In genomic region chr2:111207892-111208291, GRCh38 we compare ENCODE assay signal across 25 cellular contexts.
"Had no signal": no experiment of that assay in that cellular context is flagged by ENCODE, and none has a peak within 500 bp of the region (broad histone marks: within the 10 kb centered on the region; RNA-seq: fewer than 3 reads in every experiment).

No MANE protein-coding gene starts in this region.

- H3K4me1 Mint-ChIP-seq: WTC11 had no signal

- H3K4me3 ChIP-seq: heart left ventricle, left ventricle myocardium inferior, lung, pancreas, prostate gland, suprapubic skin, tibial artery, upper lobe of right lung had no signal

- H3K4me3 Mint-ChIP-seq: activated naive CD4-positive, alpha-beta T cell treated with anti-CD3 and anti-CD28 coated beads for 36 hours; activated naive CD8-positive, alpha-beta T cell treated with anti-CD3 and anti-CD28 coated beads for 36 hours; WTC11 had no signal

- H3K36me3 ChIP-seq: brain microvascular endothelial cell, left ventricle myocardium inferior, pancreas, prostate gland, suprapubic skin, tibial artery, upper lobe of right lung had no signal

- H3K4me1 ChIP-seq: left ventricle myocardium inferior, pancreas, prostate gland, suprapubic skin, tibial artery, upper lobe of right lung had no signal

- FAIRE-seq: astrocyte, endothelial cell of umbilical vein, pancreas had no signal

- H3K9me3 ChIP-seq: heart left ventricle, left ventricle myocardium inferior, pancreas, prostate gland, suprapubic skin, tibial artery, upper lobe of right lung had no signal

- DNase-seq: activated CD4-positive, alpha-beta T cell treated with anti-CD3 and anti-CD28 coated beads, Interleukin-2, amount 50 U/mL, for 4 hours; activated effector memory CD4-positive, alpha-beta T cell treated with anti-CD3 and anti-CD28 coated beads, Interleukin-2, amount 50 U/mL, for 16 hours; activated naive CD4-positive, alpha-beta T cell treated with anti-CD3 and anti-CD28 coated beads for 36 hours; activated naive CD8-positive, alpha-beta T cell treated with anti-CD3 and anti-CD28 coated beads for 36 hours; amniotic stem cell; brain microvascular endothelial cell; caudate nucleus; cortex of kidney; foreskin fibroblast; heart left ventricle; left ventricle myocardium inferior; nucleus accumbens; pancreas; stimulated activated CD4-positive, alpha-beta T cell treated with anti-CD3 and anti-CD28 coated beads, Interleukin-15, amount 100 ng/mL, for 24 hours; stimulated activated CD4-positive, alpha-beta T cell treated with anti-CD3 and anti-CD28 coated beads, Interleukin-2, amount 100 ng/mL, for 24 hours; stimulated activated naive CD4-positive, alpha-beta T cell; T-helper 2 cell; tibial artery; upper lobe of right lung had no signal

- ATAC-seq: heart left ventricle, pancreas, upper lobe of right lung, WTC11 had no signal

- H3K27ac ChIP-seq: brain microvascular endothelial cell, heart left ventricle, left ventricle myocardium inferior, pancreas, prostate gland, suprapubic skin, tibial artery, upper lobe of right lung had no signal

- H3K27ac Mint-ChIP-seq: activated naive CD4-positive, alpha-beta T cell treated with anti-CD3 and anti-CD28 coated beads for 36 hours; activated naive CD8-positive, alpha-beta T cell treated with anti-CD3 and anti-CD28 coated beads for 36 hours; WTC11 had no signal

- H3K27me3 ChIP-seq: brain microvascular endothelial cell, heart left ventricle, pancreas, suprapubic skin, tibial artery, upper lobe of right lung had no signal
